Comparison of ENCODE assay signal across 8 cellular contexts in genomic region chr20:47392015-47392720, GRCh38. TPM values are rescaled to one million over a fixed set of nuclear protein-coding genes. Genes with fewer than 3 reads are reported as not detected.
A peak's percentile ranks its signal among the peaks of the same experiment; 100 is the strongest.
DNase-seq lines count a peak whose midpoint lies in the region; ATAC-seq and TF ChIP-seq lines count a peak whose summit lies in the region.

No MANE protein-coding gene starts in this region.

- in situ Hi-C loops in GM13976 (cut with MboI; ENCODE audit: low sequenced_read_pairs, unreplicated experiment) = loop anchor here (25.0 kb wide), 1 partner anchor 630 kb away; no protein-coding TSS in a partner anchor

- no peaks in the 10 kb centered on the region for H3K9me2 ChIP-seq in OCI-LY7 (ENCODE audit: insufficient read depth, low read length)

- H3K4me1 ChIP-seq in OCI-LY7 (ENCODE audit: insufficient read depth, low read length, poor library complexity, severe bottlenecking) = peaks cover 37% of the 10 kb centered on the region

- peaks cover 15% of the 10 kb centered on the region; the same call in 1 of the 2 replicates for H3K9me3 ChIP-seq in OCI-LY7 (ENCODE audit: low read length)

- H3K27ac ChIP-seq in OCI-LY7 (ENCODE audit: low read depth, low read length, poor library complexity, severe bottlenecking) = peak overlapping the region; percentile 69

- peak overlapping the region; percentile 48 for H3K4me2 ChIP-seq in OCI-LY7 (ENCODE audit: low read length)

- peak overlapping the region; percentile 79 for H2AFZ ChIP-seq in OCI-LY7 (ENCODE audit: low read length)

- intact Hi-C loops in OCI-LY7 (cut with micrococcal nuclease; ENCODE audit: unreplicated experiment) = no loop called here

- TSS peak; percentile 59 for BruUV-seq in OCI-LY7 (replicated peaks; lab: Mats Ljungman, UMichigan)

- TF ChIP-seq CTCF in GM13976 (IDR thresholded peaks at IDR 0.05; ENCODE audit: borderline replicate concordance, control extremely low read depth, extremely low read depth, insufficient read depth, missing control alignments) (no peak), OCI-LY7 (conservative IDR thresholded peaks at IDR 0.05; ENCODE audit: low read length) (0 out of 2 replicates have a peak, but pooled peaks have one; percentile 6)

- H3K4me3 ChIP-seq in OCI-LY7 (ENCODE audit: low read depth, low read length, poor library complexity, severe bottlenecking) = peak overlapping the region; percentile 27

- ATAC-seq in GM18502 (IDR thresholded peaks at IDR 0.05; ENCODE audit: poor library complexity, unreplicated experiment) = no peak
- no peak for ATAC-seq in HG02610 (IDR thresholded peaks at IDR 0.05; ENCODE audit: unreplicated experiment)
- ATAC-seq in HG02588 (IDR thresholded peaks at IDR 0.05; ENCODE audit: unreplicated experiment) = no peak

- H3K36me3 ChIP-seq in OCI-LY7 (ENCODE audit: insufficient read depth, low read length) = peaks cover 46% of the 10 kb centered on the region

- H3K79me2 ChIP-seq in OCI-LY7 (ENCODE audit: insufficient read depth, low read depth, low read length) = no peaks in the 10 kb centered on the region

- CTCF ChIA-PET in OCI-LY7 (lab: Charles Lee; ENCODE audit: unreplicated experiment) = no interaction called here

- peak; percentile 99 for DNase-seq in A172 (ENCODE audit: low spot score)
- peak; percentile 50 for DNase-seq in GM13976 (ENCODE audit: low spot score)
- DNase-seq in OCI-LY7 (ENCODE audit: low spot score) = peak; percentile 78
- peak; percentile 24 to 76 for DNase-seq in dermis microvascular lymphatic vessel endothelial cell (ENCODE audit: low read depth in 2 of 2)
- DNase-seq in non-pigmented ciliary epithelial cell (ENCODE audit: low read depth) = peak; percentile 78

- POLR2A ChIA-PET in OCI-LY7 (lab: Charles Lee) = interaction anchor here (0.5 to 3.5 kb wide), 11 partner anchors 9 to 228 kb away, joined by 3 to 14 read pairs (median 3); no protein-coding TSS in a partner anchor

- H4K20me1 ChIP-seq in OCI-LY7 (ENCODE audit: insufficient read depth, low read length) = no peaks in the 10 kb centered on the region

RNA-seq across cellular contexts. Expression of gene ZMYND8, which starts 35.7 kb away (rescaled TPM):
- 19.6 and 22.1 TPM in 2 replicates for total RNA-seq in A172 (2014; rRNA removed; shearing (Covaris generic))
- 26.1 and 30.4 TPM in 2 replicates for total RNA-seq in OCI-LY7 (2014; rRNA removed; shearing (Covaris generic))
- 69.1 and 77.0 TPM in 2 replicates for total RNA-seq in OCI-LY7 (2022)
- total RNA-seq in dermis microvascular lymphatic vessel endothelial cell = 24.9 and 28.3 TPM in 2 replicates
